13 cellular contexts compared by ENCODE assay signal in the genomic region with DNA sequence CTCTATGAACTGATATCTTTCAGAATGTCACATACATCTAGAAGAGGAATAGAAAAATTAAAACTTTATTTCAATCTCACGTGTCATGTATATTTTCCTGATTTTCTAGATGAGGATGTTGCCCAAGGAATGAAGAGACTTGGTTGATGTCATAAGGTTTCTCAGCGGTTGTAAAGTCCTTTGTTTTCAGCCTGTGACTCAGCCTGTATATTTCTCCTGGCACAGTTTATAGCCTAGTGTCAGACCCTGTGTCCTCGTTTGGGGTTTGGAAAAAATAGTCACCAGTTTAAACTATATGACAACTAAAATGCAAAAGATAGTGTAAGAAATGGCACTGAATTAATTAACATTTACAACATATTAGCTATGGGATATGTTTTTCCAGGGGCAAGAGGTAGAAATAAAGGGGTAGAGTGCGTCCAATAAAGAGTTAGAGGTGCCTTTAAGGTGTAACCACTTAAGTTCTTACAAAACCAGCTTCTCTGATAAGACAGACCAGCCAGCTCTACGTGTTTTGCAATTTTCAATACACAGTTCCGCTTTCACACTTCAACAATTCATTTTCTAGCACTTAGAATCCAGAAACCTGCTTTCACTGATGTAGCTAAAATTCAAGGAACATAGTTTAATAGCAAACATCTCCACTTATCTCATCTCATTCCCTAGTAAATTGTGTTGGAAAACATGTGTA.
DNase-seq lines count a peak whose midpoint lies in the region; ATAC-seq, FAIRE-seq and TF ChIP-seq lines count a peak whose summit lies in the region.
"Had no signal": no experiment of that assay in that cellular context is flagged by ENCODE, and none has a peak within 500 bp of the region (broad histone marks: within the 10 kb centered on the region; RNA-seq: fewer than 3 reads in every experiment).

No MANE protein-coding gene starts in this region.

- TF ChIP-seq CTCF in fibroblast of mammary gland (conservative IDR thresholded peaks at IDR 0.05; ENCODE audit: control insufficient read depth, insufficient read depth, low read depth, low read length) = no peak

- WGBS in right cardiac atrium = 58% methylated on average over 6 of the region's 6 CpGs

- no peaks in the 10 kb centered on the region for H3K4me1 ChIP-seq in right cardiac atrium (ENCODE audit: control insufficient read depth, insufficient read depth, low read length)

- no peak for TF ChIP-seq POLR2A in GM12891 (IDR thresholded peaks at IDR 0.05; ENCODE audit: low read depth, low read length)

- DNase-seq in GM12891 (ENCODE audit: insufficient read length, low spot score) = no peak
- DNase-seq in RPMI8226 = peak; percentile 4
- DNase-seq in fibroblast of mammary gland (ENCODE audit: low read depth) = peak; percentile 34
- no peak for DNase-seq in dedifferentiated amniotic fluid mesenchymal stem cell (ENCODE audit: extremely low spot score)
- DNase-seq in COLO668 (lab: John Stamatoyannopoulos, UW; ENCODE audit: unreplicated experiment) = no peak
- no peak for DNase-seq in right cardiac atrium
- DNase-seq: activated CD8-positive, alpha-beta memory T cell treated with anti-CD3 and anti-CD28 coated beads, Interleukin-2, amount 10 ng/mL, durations not matched to agents 7 days and 5 days; naive thymus-derived CD4-positive, alpha-beta T cell; SHP77; stimulated activated CD4-positive, alpha-beta T cell treated with anti-CD3 and anti-CD28 coated beads, Interleukin-4, amount 100 ng/mL, for 24 hours; stimulated activated naive CD8-positive, alpha-beta T cell treated with anti-CD3 and anti-CD28 coated beads, Interleukin-15, amount 100 ng/mL, for 72 hours had no signal

- H3K27me3 ChIP-seq in right cardiac atrium (ENCODE audit: control insufficient read depth, insufficient read depth) = no peaks in the 10 kb centered on the region

- no peak for FAIRE-seq in GM12891 (lab: Jason Lieb, UNC)

- H3K27ac ChIP-seq in right cardiac atrium (ENCODE audit: low read length) = no peak overlapping the region

- no peak overlapping the region for H3K4me3 ChIP-seq in fibroblast of mammary gland (ENCODE audit: control insufficient read depth, low read depth, low read length)
- H3K4me3 ChIP-seq in right cardiac atrium (ENCODE audit: low read length) = no peak overlapping the region

- no peaks in the 10 kb centered on the region for H3K9me3 ChIP-seq in right cardiac atrium (ENCODE audit: control insufficient read depth, low read length)

- peak; percentile 74 for ATAC-seq in HG03432 (IDR thresholded peaks at IDR 0.05; ENCODE audit: unreplicated experiment)
- ATAC-seq in GM21619 (IDR thresholded peaks at IDR 0.05; ENCODE audit: unreplicated experiment) = no peak
- ATAC-seq in right cardiac atrium = no peak
- ATAC-seq: activated CD8-positive, alpha-beta memory T cell treated with anti-CD3 and anti-CD28 coated beads, Interleukin-2, amount 10 ng/mL, durations not matched to agents 7 days and 5 days; naive thymus-derived CD4-positive, alpha-beta T cell; stimulated activated naive CD8-positive, alpha-beta T cell treated with anti-CD3 and anti-CD28 coated beads, Interleukin-15, amount 100 ng/mL, for 72 hours had no signal

- intact Hi-C loops in right cardiac atrium (cut with DNase I) = no loop called here

TF ChIP-seq in GM12891, 5 proteins besides CTCF, POLR2A, EP300 and RAD21:
- TF ChIP-seq POU2F2 (IDR thresholded peaks at IDR 0.05; ENCODE audit: low read depth, low read length) (no peak), SPI1 (IDR thresholded peaks at IDR 0.05; ENCODE audit: low read depth, low read length) (peak; percentile 80)

Comparison
In these comparisons a context has a peak if more than half of its experiments do, and no peak if none do; other contexts are left out.
1. DNase-seq: peak in RPMI8226 (single experiment) and fibroblast of mammary gland (single experiment); none in GM12891 (single experiment), dedifferentiated amniotic fluid mesenchymal stem cell (single experiment), COLO668 (single experiment) and right cardiac atrium (0 of 3).